1 cellular context compared by ENCODE assay signal in genomic region chr17:36545465-36546417, GRCh38.
TF ChIP-seq lines count a peak whose summit lies in the region.

No MANE protein-coding gene starts in this region.

TF ChIP-seq in HepG2, 621 proteins besides CTCF, POLR2A, EP300 and RAD21 (continued from another document and continues in another):
- no peak for TF ChIP-seq ZNF597 (CRISPR knock-in tag; IDR thresholded peaks at IDR 0.05)
- no peak for TF ChIP-seq THAP9 (CRISPR knock-in tag; IDR thresholded peaks at IDR 0.05; ENCODE audit: borderline replicate concordance)
- TF ChIP-seq PAWR (CRISPR knock-in tag; IDR thresholded peaks at IDR 0.05; ENCODE audit: borderline replicate concordance) = no peak
- TF ChIP-seq FUBP1 (CRISPR knock-in tag; IDR thresholded peaks at IDR 0.05; ENCODE audit: borderline replicate concordance) = no peak
- no peak for TF ChIP-seq ZBTB33 (CRISPR knock-in tag; IDR thresholded peaks at IDR 0.05)
- TF ChIP-seq KDM3A (CRISPR knock-in tag; IDR thresholded peaks at IDR 0.05; ENCODE audit: low read depth) = peak; percentile 52; the same call in 1 of the 2 replicates
- TF ChIP-seq ZNF691 (CRISPR knock-in tag; IDR thresholded peaks at IDR 0.05; ENCODE audit: borderline replicate concordance, low read depth) = no peak
- TF ChIP-seq NR2F6 (IDR thresholded peaks at IDR 0.05) = no peak
- TF ChIP-seq NR2F6 (CRISPR knock-in tag; IDR thresholded peaks at IDR 0.05) = no peak; the same call in 1 of the 2 replicates
- TF ChIP-seq NCOA1 (CRISPR knock-in tag; IDR thresholded peaks at IDR 0.05) = no peak; the same call in 1 of the 2 replicates
- no peak for TF ChIP-seq NKX3-1 (CRISPR knock-in tag; IDR thresholded peaks at IDR 0.05)
- TF ChIP-seq ZNF20 (CRISPR knock-in tag; IDR thresholded peaks at IDR 0.05) = no peak
- TF ChIP-seq FOXA1 (IDR thresholded peaks at IDR 0.05) = no peak
- peak; percentile 22; the same call in 1 of the 2 replicates for TF ChIP-seq FOXA1 (CRISPR knock-in tag; IDR thresholded peaks at IDR 0.05)
- TF ChIP-seq NFIB (CRISPR knock-in tag; IDR thresholded peaks at IDR 0.05; ENCODE audit: borderline replicate concordance) = no peak
- TF ChIP-seq KLF9 (CRISPR knock-in tag; IDR thresholded peaks at IDR 0.05; ENCODE audit: low read depth) = no peak
- TF ChIP-seq LRRFIP1 (CRISPR knock-in tag; conservative IDR thresholded peaks at IDR 0.05) = no peak
- no peak for TF ChIP-seq SRSF4 (IDR thresholded peaks at IDR 0.05; ENCODE audit: low read depth, low read length, poor library complexity, severe bottlenecking)
- TF ChIP-seq SRF (IDR thresholded peaks at IDR 0.05; ENCODE audit: low read depth, low read length) = no peak
- TF ChIP-seq MTERF4 (CRISPR knock-in tag; IDR thresholded peaks at IDR 0.05) = peak; percentile 88; the same call in 1 of the 2 replicates
- TF ChIP-seq RNF219 (CRISPR knock-in tag; IDR thresholded peaks at IDR 0.05) = no peak
- TF ChIP-seq TRIM22 (IDR thresholded peaks at IDR 0.05) = no peak
- TF ChIP-seq FOXM1 (CRISPR knock-in tag; IDR thresholded peaks at IDR 0.05) = no peak
- no peak for TF ChIP-seq PRDM4 (CRISPR knock-in tag; IDR thresholded peaks at IDR 0.05; ENCODE audit: borderline replicate concordance)
- no peak for TF ChIP-seq DDIT3 (CRISPR knock-in tag; IDR thresholded peaks at IDR 0.05)
- TF ChIP-seq NRL (CRISPR knock-in tag; IDR thresholded peaks at IDR 0.05; ENCODE audit: borderline replicate concordance) = peak; percentile 87
- TF ChIP-seq NCOR1 (IDR thresholded peaks at IDR 0.05; ENCODE audit: borderline replicate concordance, low read length) = no peak; the same call in 1 of the 2 replicates
- no peak for TF ChIP-seq JUNB (CRISPR knock-in tag; IDR thresholded peaks at IDR 0.05; ENCODE audit: borderline replicate concordance)
- TF ChIP-seq PAF1 (CRISPR knock-in tag; IDR thresholded peaks at IDR 0.05) = no peak
